Comparison of ENCODE assay signal across 10 cellular contexts in the genomic region with DNA sequence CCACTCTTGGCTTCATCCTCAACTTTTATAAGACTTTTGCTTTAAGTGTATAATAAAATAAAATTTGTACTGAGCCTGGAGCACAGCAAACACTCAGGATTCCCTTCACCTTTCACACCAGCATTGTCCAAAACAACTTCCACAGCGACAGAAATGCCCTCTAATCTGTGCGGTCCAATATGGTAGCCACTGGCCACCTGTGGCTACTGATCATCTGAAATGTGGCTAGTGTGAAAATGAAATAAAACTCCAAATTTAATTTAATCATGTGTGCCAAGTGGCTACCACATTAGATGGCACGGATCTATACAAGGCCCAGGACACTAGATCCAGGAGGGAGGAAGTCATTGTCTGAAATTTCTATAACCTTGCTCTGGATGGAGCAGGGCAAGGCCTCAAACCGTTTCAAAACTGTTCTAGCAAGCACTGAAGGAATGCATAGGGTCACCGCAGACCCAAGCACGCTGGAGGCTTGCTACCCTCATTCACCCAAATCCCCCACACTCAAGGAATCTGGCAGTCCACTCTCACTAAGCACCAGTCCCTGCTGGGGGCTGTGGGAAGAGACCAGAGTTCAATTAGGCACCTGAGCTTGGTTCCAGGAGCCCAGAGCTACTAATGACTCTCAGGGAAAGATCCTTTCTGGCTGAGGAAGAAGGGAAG. TPM values are rescaled to one million over a fixed set of nuclear protein-coding genes. Genes with fewer than 3 reads are reported as not detected.
DNase-seq lines count a peak whose midpoint lies in the region; ATAC-seq and TF ChIP-seq lines count a peak whose summit lies in the region.
"Had no signal": no experiment of that assay in that cellular context is flagged by ENCODE, and none has a peak within 500 bp of the region (broad histone marks: within the 10 kb centered on the region; RNA-seq: fewer than 3 reads in every experiment).

No MANE protein-coding gene starts in this region.

- H3K4me3 ChIP-seq in right atrium auricular region (peak overlapping the region in 1 of 2 donors; percentile 60), adrenal gland (peak overlapping the region in 1 of 4 donors; percentile 61), lower lobe of right lung (peak overlapping the region; percentile 75), vagina (peak overlapping the region; percentile 59 to 67)

- in situ Hi-C loops in KBM-7 (cut with MboI; ENCODE audit: low pct_unique_long_range_greater_than_20kb, low sequenced_read_pairs) = no loop called here

- DNase-seq in right atrium auricular region (ENCODE audit: low spot score) (no peak), left cardiac atrium (no peak), adrenal gland (no peak), lower lobe of right lung (no peak), vagina (ENCODE audit: extremely low spot score in 2 of 2) (no peak), KBM-7 (no peak), NCI-H1105 (lab: John Stamatoyannopoulos, UW) (no peak)
- no peak for DNase-seq in activated effector memory CD4-positive, alpha-beta T cell treated with anti-CD3 and anti-CD28 coated beads, Interleukin-2, amount 50 U/mL, for 16 hours
- DNase-seq: cerebellar nuclear complex, NCI-H187 had no signal

- H3K27ac ChIP-seq in right atrium auricular region (peak overlapping the region; percentile 95 to 99), adrenal gland (peak overlapping the region in 3 of 5 donors; percentile 94 to 97 (median 96)), lower lobe of right lung (peak overlapping the region; percentile 96), vagina (peak overlapping the region; percentile 95)

- H3K4me1 ChIP-seq in right atrium auricular region (peaks cover 0 to 20% of the 10 kb centered on the region in 2 donors), adrenal gland (replicated peaks in 1 of 2) (peaks cover 16 to 30% of the 10 kb centered on the region in 2 donors), lower lobe of right lung (peaks cover 40% of the 10 kb centered on the region), vagina (peaks cover 44% of the 10 kb centered on the region)

- intact Hi-C loops in left cardiac atrium (cut with DNase I) (no loop called here), adrenal gland (cut with DNase I) (no loop called here), lower lobe of right lung (cut with DNase I) (no loop called here), vagina (cut with DNase I) (loop anchor here (10.0 kb wide), 2 partner anchors 100 to 410 kb away; a partner anchor contains a TSS)

- 69 to 91% (median 76%) methylated on average over 3 to 6 of the region's 6 CpGs for WGBS in adrenal gland, 4 donors

- ATAC-seq in left cardiac atrium (no peak), lower lobe of right lung (no peak)

- no peaks in the 10 kb centered on the region for H3K27me3 ChIP-seq in right atrium auricular region
- no peaks in the 10 kb centered on the region for H3K27me3 ChIP-seq in adrenal gland
- no peaks in the 10 kb centered on the region for H3K27me3 ChIP-seq in lower lobe of right lung (ENCODE audit: low read depth)
- no peaks in the 10 kb centered on the region for H3K27me3 ChIP-seq in vagina

- TF ChIP-seq POLR2A in adrenal gland (IDR thresholded peaks at IDR 0.05) (no peak), vagina (IDR thresholded peaks at IDR 0.05) (no peak)

- TF ChIP-seq CTCF in right atrium auricular region (IDR thresholded peaks at IDR 0.05) (no peak), adrenal gland (IDR thresholded peaks at IDR 0.05) (no peak), lower lobe of right lung (IDR thresholded peaks at IDR 0.05) (no peak), vagina (IDR thresholded peaks at IDR 0.05) (no peak)

- no peaks in the 10 kb centered on the region for H3K9me3 ChIP-seq in right atrium auricular region
- no peaks in the 10 kb centered on the region for H3K9me3 ChIP-seq in adrenal gland (replicated peaks in 1 of 3)
- no peaks in the 10 kb centered on the region for H3K9me3 ChIP-seq in lower lobe of right lung
- no peaks in the 10 kb centered on the region for H3K9me3 ChIP-seq in vagina

- H3K36me3 ChIP-seq in right atrium auricular region (peaks cover 42% of the 10 kb centered on the region), adrenal gland (replicated peaks in 1 of 2) (peaks cover 0 to 33% of the 10 kb centered on the region in 2 donors), lower lobe of right lung (peaks cover 44% of the 10 kb centered on the region), vagina (peaks cover 0 to 43% of the 10 kb centered on the region in 2 donors)

RNA-seq across cellular contexts. Expression of a gene that starts 6.3 kb away (rescaled TPM):
- 1 to 10 TPM in 1 of 2 donors, under 1 TPM in 1; 0.78 to 2.2 TPM for total RNA-seq in right atrium auricular region
- total RNA-seq in left cardiac atrium = 1 to 10 TPM; 3.1 to 3.5 TPM
- 1 to 10 TPM in 7 of 8 donors, under 1 TPM in 1; 0.06 to 8.1 (median 4.2) TPM for total RNA-seq in adrenal gland
- 10 to 100 TPM in 1 of 3 donors, 1 to 10 TPM in 2; 1.0 to 12.8 (median 4.0) TPM for polyA plus RNA-seq in adrenal gland
- total RNA-seq in lower lobe of right lung = 36.3 TPM
- total RNA-seq in vagina = 5.2 TPM

RNA-seq across cellular contexts. Expression of a gene that starts 14.8 kb away (rescaled TPM):
- total RNA-seq in right atrium auricular region (10 to 100 TPM; 26.5 to 34.0 TPM), left cardiac atrium (10 to 100 TPM; 33.5 to 36.5 TPM), adrenal gland (10 to 100 TPM; 36.1 to 84.5 (median 50.7) TPM), lower lobe of right lung (45.7 TPM), vagina (44.2 TPM)
- polyA plus RNA-seq in adrenal gland = 10 to 100 TPM; 42.2 to 81.6 (median 72.1) TPM
